In genomic region chr7:84248267-84248666, GRCh38 we compare ENCODE assay signal across 11 cellular contexts. TPM values are rescaled to one million over a fixed set of nuclear protein-coding genes. Genes with fewer than 3 reads are reported as not detected.
DNase-seq lines count a peak whose midpoint lies in the region; ATAC-seq and TF ChIP-seq lines count a peak whose summit lies in the region.
"Had no signal": no experiment of that assay in that cellular context is flagged by ENCODE, and none has a peak within 500 bp of the region (broad histone marks: within the 10 kb centered on the region; RNA-seq: fewer than 3 reads in every experiment).

No MANE protein-coding gene starts in this region.

- no peaks in the 10 kb centered on the region for H3K36me3 Mint-ChIP-seq in endothelial cell (ENCODE audit: low read depth, unreplicated experiment)
- H3K36me3 Mint-ChIP-seq in activated T-cell treated with anti-CD3 and anti-CD28 coated beads, Interleukin-2, amount 50 U/mL, for 72 hours (ENCODE audit: insufficient read depth in 2 of 2) = peaks cover 7 to 8% of the 10 kb centered on the region in 2 donors

- H3K4me1 Mint-ChIP-seq in endothelial cell (ENCODE audit: unreplicated experiment) = peaks cover 3% of the 10 kb centered on the region
- H3K4me1 Mint-ChIP-seq in activated T-cell treated with anti-CD3 and anti-CD28 coated beads, Interleukin-2, amount 50 U/mL, for 72 hours (ENCODE audit: low read depth) = no peaks in the 10 kb centered on the region

- no peak overlapping the region for H3K4me3 ChIP-seq in mucosa of descending colon

- TF ChIP-seq CTCF in mucosa of descending colon (IDR thresholded peaks at IDR 0.05) (no peak), endothelial cell (IDR thresholded peaks at IDR 0.05; ENCODE audit: unreplicated experiment) (no peak), GM10266 (IDR thresholded peaks at IDR 0.05; ENCODE audit: control insufficient read depth, insufficient read depth, low read depth, missing control alignments) (no peak)

- ATAC-seq in GM18868 (IDR thresholded peaks at IDR 0.05; ENCODE audit: unreplicated experiment) (peak; percentile 90), HG03066 (IDR thresholded peaks at IDR 0.05; ENCODE audit: low read depth, unreplicated experiment) (peak; percentile 65), mucosa of descending colon (peak; percentile 16)
- ATAC-seq in activated T-cell treated with anti-CD3 and anti-CD28 coated beads, Interleukin-2, amount 50 U/mL, for 72 hours (replicated peaks in 1 of 2) = no peak

- no peaks in the 10 kb centered on the region for H3K27me3 Mint-ChIP-seq in endothelial cell (ENCODE audit: unreplicated experiment)
- no peaks in the 10 kb centered on the region for H3K27me3 Mint-ChIP-seq in activated T-cell treated with anti-CD3 and anti-CD28 coated beads, Interleukin-2, amount 50 U/mL, for 72 hours (ENCODE audit: low read depth)

- no peak overlapping the region for H3K4me3 Mint-ChIP-seq in endothelial cell (ENCODE audit: unreplicated experiment)
- no peak overlapping the region for H3K4me3 Mint-ChIP-seq in activated T-cell treated with anti-CD3 and anti-CD28 coated beads, Interleukin-2, amount 50 U/mL, for 72 hours

- in situ Hi-C loops in SK-MEL-5 (cut with HindIII; ENCODE audit: low pct_unique_long_range_greater_than_20kb, low sequenced_read_pairs) = no loop called here

- intact Hi-C loops in mucosa of descending colon (cut with DNase I, micrococcal nuclease) = no loop called here

- no peaks in the 10 kb centered on the region for H3K4me1 ChIP-seq in mucosa of descending colon (ENCODE audit: low read depth)

- H3K9me3 Mint-ChIP-seq in endothelial cell (ENCODE audit: unreplicated experiment) = no peaks in the 10 kb centered on the region
- H3K9me3 Mint-ChIP-seq in activated T-cell treated with anti-CD3 and anti-CD28 coated beads, Interleukin-2, amount 50 U/mL, for 72 hours = peaks cover 9 to 14% of the 10 kb centered on the region in 2 donors

- H3K9me3 ChIP-seq in mucosa of descending colon = no peaks in the 10 kb centered on the region

- H3K36me3 ChIP-seq in mucosa of descending colon (ENCODE audit: low read depth) = no peaks in the 10 kb centered on the region

- peak; percentile 45 for DNase-seq in SK-MEL-5 (ENCODE audit: low read depth, low spot score)
- DNase-seq in mucosa of descending colon = no peak
- DNase-seq in endothelial cell (ENCODE audit: low spot score) = no peak
- no peak for DNase-seq in T-helper 1 cell
- no peak for DNase-seq in activated T-cell treated with anti-CD3 and anti-CD28 coated beads, Interleukin-2, amount 50 U/mL, for 72 hours
- DNase-seq in GM10266 (ENCODE audit: extremely low spot score) = no peak
- DNase-seq: amygdala, NCI-H1092 treated with DMSO at 0.1 percent for 48 hours, T1000 had no signal

- no peak overlapping the region for H3K27ac Mint-ChIP-seq in endothelial cell (ENCODE audit: unreplicated experiment)
- H3K27ac Mint-ChIP-seq in activated T-cell treated with anti-CD3 and anti-CD28 coated beads, Interleukin-2, amount 50 U/mL, for 72 hours = no peak overlapping the region

RNA-seq across cellular contexts. Expression of gene SEMA3A, which starts 53.7 kb away (rescaled TPM):
- total RNA-seq in SK-MEL-5 (2014; rRNA removed; shearing (Covaris generic)) = 10.0 and 13.1 TPM in 2 replicates
- polyA plus RNA-seq in SK-MEL-5 (2015; cell fraction: cytosol; rRNA removed) = 4.6 and 8.2 TPM in 2 replicates
- 6.7 and 7.6 TPM in 2 replicates for polyA plus RNA-seq in SK-MEL-5 (2015; cell fraction: nucleus; rRNA removed)
- total RNA-seq in mucosa of descending colon (10 to 100 TPM in 1 of 3 donors, 1 to 10 TPM in 2; 4.5 to 76.7 (median 9.7) TPM), endothelial cell (ENCODE audit: unreplicated experiment) (8.5 TPM)
- under 1 TPM; 0.62 to 0.63 TPM for total RNA-seq in activated T-cell treated with anti-CD3 and anti-CD28 coated beads, Interleukin-2, amount 50 U/mL, for 72 hours

Comparison
In these comparisons a context has a peak if more than half of its experiments do, and no peak if none do; other contexts are left out.
1. ATAC-seq: peak in GM18868 (single experiment), HG03066 (single experiment) and mucosa of descending colon (single experiment); none in activated T-cell treated with anti-CD3 and anti-CD28 coated beads, Interleukin-2, amount 50 U/mL, for 72 hours (0 of 2).